22 cellular contexts compared by ENCODE assay signal in genomic region chr5:165404917-165405316, GRCh38.
DNase-seq lines count a peak whose midpoint lies in the region; ATAC-seq, FAIRE-seq and TF ChIP-seq lines count a peak whose summit lies in the region.
"Had no signal": no experiment of that assay in that cellular context is flagged by ENCODE, and none has a peak within 500 bp of the region (broad histone marks: within the 10 kb centered on the region; RNA-seq: fewer than 3 reads in every experiment).

No MANE protein-coding gene starts in this region.

- peaks cover 14 to 34% (median 22%) of the 10 kb centered on the region in 7 donors for H3K9me3 Mint-ChIP-seq in CD14-positive monocyte

- H3K4me1 Mint-ChIP-seq in CD14-positive monocyte = peaks cover 11% of the 10 kb centered on the region

- no peak overlapping the region for H3K4me3 Mint-ChIP-seq in CD14-positive monocyte
- H3K4me3 Mint-ChIP-seq: CD4-positive, alpha-beta T cell; CD8-positive, alpha-beta T cell had no signal

- no peaks in the 10 kb centered on the region for H3K36me3 ChIP-seq in HEK293 (ENCODE audit: control insufficient read depth in 2 of 2, insufficient read depth in 1 of 2, low read length in 2 of 2)
- H3K36me3 ChIP-seq in kidney (ENCODE audit: control insufficient read depth in 1 of 2, insufficient read depth in 2 of 2, low read length in 2 of 2) = no peaks in the 10 kb centered on the region
- H3K36me3 ChIP-seq: BE2C, BLaER1 had no signal

- CTCF ChIA-PET in HEK293 (lab: Yijun Ruan, JAX) = no interaction called here

- H3K27ac ChIP-seq in HEK293 (ENCODE audit: extremely low read depth, low read depth, low read length) (no peak overlapping the region), kidney (ENCODE audit: low read depth in 2 of 2, low read length in 2 of 2) (no peak overlapping the region)
- H3K27ac ChIP-seq: BLaER1 had no signal

- peak overlapping the region in 5 of 7 donors; percentile 7 to 89 (median 79) for H3K27ac Mint-ChIP-seq in CD14-positive monocyte
- H3K27ac Mint-ChIP-seq: CD4-positive, alpha-beta T cell; CD8-positive, alpha-beta T cell had no signal

- peaks cover 0 to 19% of the 10 kb centered on the region in 2 donors for H3K36me3 Mint-ChIP-seq in CD14-positive monocyte
- H3K36me3 Mint-ChIP-seq: CD8-positive, alpha-beta T cell had no signal

- H3K4me1 ChIP-seq in HEK293 (ENCODE audit: control insufficient read depth, insufficient read depth, low read length) = no peaks in the 10 kb centered on the region
- H3K4me1 ChIP-seq in kidney (ENCODE audit: control insufficient read depth in 1 of 2, insufficient read depth in 1 of 2, low read depth in 1 of 2, low read length in 2 of 2) = no peaks in the 10 kb centered on the region
- H3K4me1 ChIP-seq: BE2C, BLaER1, Caco-2 had no signal

- intact Hi-C loops in CD14-positive monocyte (cut with micrococcal nuclease) = no loop called here
- intact Hi-C loops in kidney (cut with DNase I) = no loop called here

- DNase-seq in CD14-positive monocyte (ENCODE audit: low spot score) = no peak
- no peak for DNase-seq in kidney
- no peak for DNase-seq in HTR-8/SVneo (ENCODE audit: insufficient read length, low spot score)
- no peak for DNase-seq in activated naive CD4-positive, alpha-beta T cell (lab: John Stamatoyannopoulos, UW)
- DNase-seq: 8988T; ACHN; BE2C; C1 segment of cervical spinal cord; Caco-2; Calu3; CD4-positive, alpha-beta T cell; CD8-positive, alpha-beta T cell; DMS79 treated with DMSO at 0.1 percent for 48 hours; GF-D8 had no signal

- H3K9ac ChIP-seq in kidney (ENCODE audit: low read length in 2 of 2) = no peak overlapping the region
- H3K9ac ChIP-seq: BLaER1 had no signal

- H3K9me3 ChIP-seq in HEK293 (ENCODE audit: control insufficient read depth, insufficient read depth, low read depth, low read length) (no peaks in the 10 kb centered on the region), kidney (ENCODE audit: control insufficient read depth in 1 of 2, low read length in 2 of 2) (peaks cover 2 to 16% of the 10 kb centered on the region in 2 donors)
- H3K9me3 ChIP-seq: BE2C, Caco-2 had no signal

- ATAC-seq in GM21526 (IDR thresholded peaks at IDR 0.05; ENCODE audit: low FRiP score, unreplicated experiment) = no peak
- ATAC-seq: CD8-positive, alpha-beta T cell had no signal

- TF ChIP-seq CTCF in CD14-positive monocyte (IDR thresholded peaks at IDR 0.05) (no peak), HEK293 (tag by site-specific recombination; IDR thresholded peaks at IDR 0.05) (no peak), kidney (IDR thresholded peaks at IDR 0.05; ENCODE audit: borderline replicate concordance, extremely low read depth, insufficient read depth) (no peak)

- H3K4me3 ChIP-seq in HEK293 (ENCODE audit: low read depth, low read length) (no peak overlapping the region), kidney (ENCODE audit: low read length in 2 of 2) (no peak overlapping the region)
- H3K4me3 ChIP-seq: BLaER1 had no signal

- FAIRE-seq in kidney (lab: Jason Lieb, UNC) = peak; percentile 38
- FAIRE-seq in HTR-8/SVneo (lab: Jason Lieb, UNC) = no peak
- FAIRE-seq: A204.1, D721Med, G401.6, GM12891, GM19239 had no signal

- POLR2A ChIA-PET in HEK293 (lab: Yijun Ruan, JAX) = no interaction called here

- peaks cover 0 to 2% (median 0%) of the 10 kb centered on the region in 3 donors for H3K27me3 Mint-ChIP-seq in CD14-positive monocyte (ENCODE audit: low read depth in 3 of 3)
- H3K27me3 Mint-ChIP-seq: CD4-positive, alpha-beta T cell had no signal

TF ChIP-seq in HEK293, 187 proteins besides CTCF, POLR2A, EP300 and RAD21:
- TF ChIP-seq AEBP2 (tag by site-specific recombination; IDR thresholded peaks at IDR 0.05; ENCODE audit: borderline replicate concordance) (no peak), ATF2 (tag by site-specific recombination; IDR thresholded peaks at IDR 0.05; ENCODE audit: low read depth) (peak; percentile 60; the same call in 1 of the 2 replicates), ZNF311 (tag by site-specific recombination; IDR thresholded peaks at IDR 0.05; ENCODE audit: borderline replicate concordance) (no peak)
